ENCODE assay signal across 1 cellular context in genomic region chr5:156716981-156717380, GRCh38.
TF ChIP-seq lines count a peak whose summit lies in the region.

No MANE protein-coding gene starts in this region.

TF ChIP-seq in WTC11, 78 proteins besides CTCF, POLR2A, EP300 and RAD21 (continued from another document):
- TF ChIP-seq ATF2 (CRISPR knock-in tag; IDR thresholded peaks at IDR 0.05; ENCODE audit: borderline replicate concordance, low read depth) (no peak), AR (CRISPR knock-in tag; IDR thresholded peaks at IDR 0.05) (no peak), NR1H2 (CRISPR knock-in tag; IDR thresholded peaks at IDR 0.05) (no peak), ZNF317 (CRISPR knock-in tag; IDR thresholded peaks at IDR 0.05; ENCODE audit: borderline replicate concordance, low read depth) (no peak), SP1 (CRISPR knock-in tag; conservative IDR thresholded peaks at IDR 0.05) (no peak), ZNF425 (CRISPR knock-in tag; conservative IDR thresholded peaks at IDR 0.05) (no peak), TCF7 (CRISPR knock-in tag; IDR thresholded peaks at IDR 0.05; ENCODE audit: low read depth) (no peak), GRHL2 (CRISPR knock-in tag; IDR thresholded peaks at IDR 0.05; ENCODE audit: insufficient replicate concordance, severe bottlenecking) (no peak)
